In the genomic region with DNA sequence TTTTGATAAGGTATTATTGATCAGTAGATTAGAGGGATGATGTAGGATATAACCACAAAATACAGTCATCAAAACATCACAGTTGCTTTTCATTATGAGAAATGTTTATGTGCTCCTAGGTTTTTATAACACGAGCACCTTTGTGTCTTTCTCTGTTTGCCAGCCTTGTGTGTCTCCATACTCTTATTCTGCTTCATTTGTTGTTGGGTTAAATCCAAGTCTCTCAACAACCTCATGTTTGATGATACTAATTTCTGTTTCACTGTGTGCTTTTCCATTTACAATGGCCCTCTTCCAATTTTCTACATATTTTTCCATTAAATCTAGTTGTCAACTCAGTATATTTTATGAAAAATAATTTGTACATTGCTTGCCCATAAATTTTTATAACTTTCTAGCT, we compare ENCODE assay signal across 18 cellular contexts.
A peak's percentile ranks its signal among the peaks of the same experiment; 100 is the strongest.
DNase-seq lines count a peak whose midpoint lies in the region; ATAC-seq lines count a peak whose summit lies in the region.
"Had no signal": no experiment of that assay in that cellular context is flagged by ENCODE, and none has a peak within 500 bp of the region (broad histone marks: within the 10 kb centered on the region; RNA-seq: fewer than 3 reads in every experiment).

No MANE protein-coding gene starts in this region.

- peaks cover 14% of the 10 kb centered on the region for H3K27me3 Mint-ChIP-seq in activated CD4-positive, alpha-beta T cell treated with anti-CD3 and anti-CD28 coated beads, Interleukin-2, amount 10 ng/mL, durations not matched to agents 7 days and 5 days

- POLR2A ChIA-PET in activated CD4-positive, alpha-beta T cell treated with anti-CD3 and anti-CD28 coated beads, Interleukin-2, amount 10 ng/mL, durations not matched to agents 7 days and 5 days (lab: Charles Lee), result no interaction called here

- CTCF ChIA-PET in activated CD4-positive, alpha-beta T cell treated with anti-CD3 and anti-CD28 coated beads, Interleukin-2, amount 10 ng/mL, durations not matched to agents 7 days and 5 days (lab: Charles Lee), result no interaction called here

- no peaks in the 10 kb centered on the region for H3K9me3 Mint-ChIP-seq in activated CD4-positive, alpha-beta T cell treated with anti-CD3 and anti-CD28 coated beads, Interleukin-2, amount 10 ng/mL, durations not matched to agents 7 days and 5 days
- H3K9me3 Mint-ChIP-seq: CD8-positive, alpha-beta T cell had no signal

- ATAC-seq in HG02885 (IDR thresholded peaks at IDR 0.05; ENCODE audit: poor library complexity, unreplicated experiment) (no peak), GM19463 (IDR thresholded peaks at IDR 0.05; ENCODE audit: unreplicated experiment) (no peak)
- ATAC-seq: CD8-positive, alpha-beta T cell; Panc1 had no signal

- H3K4me3 Mint-ChIP-seq in activated CD4-positive, alpha-beta T cell treated with anti-CD3 and anti-CD28 coated beads, Interleukin-2, amount 10 ng/mL, durations not matched to agents 7 days and 5 days, result no peak overlapping the region
- H3K4me3 Mint-ChIP-seq: CD8-positive, alpha-beta T cell had no signal

- DNase-seq in NCI-H1694 (lab: John Stamatoyannopoulos, UW) (peak; percentile 1), NCI-H1694 treated with DMSO at 0.1 percent for 48 hours (lab: John Stamatoyannopoulos, UW) (no peak), NCI-H1105 (lab: John Stamatoyannopoulos, UW) (peak; percentile 49), NCI-H69 (lab: John Stamatoyannopoulos, UW) (peak; percentile 74)
- DNase-seq in activated CD4-positive, alpha-beta T cell treated with anti-CD3 and anti-CD28 coated beads, Interleukin-2, amount 10 ng/mL, durations not matched to agents 7 days and 5 days, result no peak
- DNase-seq: AML-193; C1 segment of cervical spinal cord; Calu3; CD8-positive, alpha-beta T cell; DMS53; Kasumi-1; MM.1S; NCI-H187; SJCRH30; T-helper 9 cell had no signal

- no peaks in the 10 kb centered on the region for H3K4me1 Mint-ChIP-seq in activated CD4-positive, alpha-beta T cell treated with anti-CD3 and anti-CD28 coated beads, Interleukin-2, amount 10 ng/mL, durations not matched to agents 7 days and 5 days

- no peak overlapping the region for H3K27ac Mint-ChIP-seq in activated CD4-positive, alpha-beta T cell treated with anti-CD3 and anti-CD28 coated beads, Interleukin-2, amount 10 ng/mL, durations not matched to agents 7 days and 5 days
- H3K27ac Mint-ChIP-seq: CD8-positive, alpha-beta T cell had no signal

- H3K36me3 Mint-ChIP-seq in activated CD4-positive, alpha-beta T cell treated with anti-CD3 and anti-CD28 coated beads, Interleukin-2, amount 10 ng/mL, durations not matched to agents 7 days and 5 days (ENCODE audit: low read depth), result no peaks in the 10 kb centered on the region
- H3K36me3 Mint-ChIP-seq: CD8-positive, alpha-beta T cell had no signal

Comparison
In these comparisons a context has a peak if more than half of its experiments do, and no peak if none do; other contexts are left out.
1. DNase-seq: peak in NCI-H1694 (single experiment), NCI-H1105 (single experiment) and NCI-H69 (single experiment); none in NCI-H1694 treated with DMSO at 0.1 percent for 48 hours (single experiment) and activated CD4-positive, alpha-beta T cell treated with anti-CD3 and anti-CD28 coated beads, Interleukin-2, amount 10 ng/mL, durations not matched to agents 7 days and 5 days (single experiment).